Comparison of ENCODE assay signal across 30 cellular contexts in the genomic region with DNA sequence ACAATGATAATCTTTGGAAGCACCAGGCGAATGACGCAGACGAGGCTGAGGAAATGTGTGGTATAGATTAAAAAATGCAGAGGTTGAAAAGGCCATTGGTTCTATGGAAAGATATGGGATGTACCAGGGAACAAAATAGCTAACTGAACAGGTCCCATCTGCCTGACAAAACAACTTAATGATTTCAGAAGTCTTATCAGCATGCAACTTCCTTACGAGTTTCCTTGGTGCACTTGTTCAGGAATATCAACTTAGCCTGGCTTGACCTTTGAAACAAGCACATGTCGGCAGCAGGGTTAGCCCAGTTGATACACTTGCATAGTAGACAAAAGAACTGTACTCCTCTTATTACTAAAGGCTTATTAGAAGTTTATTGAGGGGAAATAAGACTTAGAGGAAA.
"Had no signal": no experiment of that assay in that cellular context is flagged by ENCODE, and none has a peak within 500 bp of the region (broad histone marks: within the 10 kb centered on the region; RNA-seq: fewer than 3 reads in every experiment).

No MANE protein-coding gene starts in this region.

- H3K36me3 ChIP-seq: adrenal gland, ascending aorta, brain microvascular endothelial cell, breast epithelium, cardiac muscle cell had no signal

- H3K4me3 ChIP-seq: adrenal gland, ascending aorta, body of pancreas, breast epithelium, cardiac muscle cell had no signal

- DNase-seq: activated effector memory CD4-positive, alpha-beta T cell treated with anti-CD3 and anti-CD28 coated beads, Interleukin-2, amount 50 U/mL, for 16 hours; activated effector memory CD4-positive, alpha-beta T cell treated with Interleukin-2 at 50 U/mL for 16 hours; activated gamma-delta T cell; activated gamma-delta T cell treated with Interleukin-2 at 50 U/mL for 16 hours; activated naive CD4-positive, alpha-beta T cell; activated naive CD4-positive, alpha-beta T cell treated with anti-CD3 and anti-CD28 coated beads for 36 hours; activated naive CD4-positive, alpha-beta T cell treated with anti-CD3 and anti-CD28 coated beads, Interleukin-2, amount 10 ng/mL, durations not matched to agents 7 days and 5 days; activated naive CD4-positive, alpha-beta T cell treated with anti-CD3 and anti-CD28 coated beads, Interleukin-2, amount 50 U/mL, for 16 hours; activated naive CD4-positive, alpha-beta T cell treated with Interleukin-2 at 50 U/mL for 16 hours; activated naive CD8-positive, alpha-beta T cell treated with anti-CD3 and anti-CD28 coated beads for 36 hours; activated naive CD8-positive, alpha-beta T cell treated with anti-CD3 and anti-CD28 coated beads, Interleukin-2, amount 10 ng/mL, durations not matched to agents 7 days and 5 days; activated naive CD8-positive, alpha-beta T cell treated with anti-CD3 and anti-CD28 coated beads, Interleukin-2, amount 50 U/mL, for 24 hours; activated T-cell treated with anti-CD3 and anti-CD28 coated beads, Interleukin-2, amount 50 U/mL, for 4 hours; activated T-cell treated with anti-CD3 and anti-CD28 coated beads, Interleukin-2, amount 50 U/mL, for 48 hours; activated T-cell treated with anti-CD3 and anti-CD28 coated beads, Interleukin-2, amount 50 U/mL, for 72 hours; adrenal gland; amniotic stem cell; amygdala; anterior cingulate cortex; aorta; body of pancreas; brain microvascular endothelial cell; caudate nucleus; central memory CD4-positive, alpha-beta T cell; cerebellar nuclear complex had no signal

- H3K27ac ChIP-seq: adrenal gland, ascending aorta, body of pancreas, brain microvascular endothelial cell, breast epithelium, cardiac muscle cell had no signal

- ATAC-seq: activated naive CD4-positive, alpha-beta T cell treated with anti-CD3 and anti-CD28 coated beads, Interleukin-2, amount 50 U/mL, for 72 hours; activated naive CD8-positive, alpha-beta T cell treated with anti-CD3 and anti-CD28 coated beads, Interleukin-2, amount 50 U/mL, for 24 hours; activated T-cell treated with anti-CD3 and anti-CD28 coated beads, Interleukin-2, amount 50 U/mL, for 4 hours; activated T-cell treated with anti-CD3 and anti-CD28 coated beads, Interleukin-2, amount 50 U/mL, for 72 hours; activated T-helper 17 cell treated with anti-CD3 and anti-CD28 coated beads, Interleukin-2, amount 50 U/mL, for 72 hours; body of pancreas had no signal

- H3K4me1 ChIP-seq: adrenal gland, ascending aorta, body of pancreas, breast epithelium had no signal

- H3K9me3 ChIP-seq: adrenal gland, ascending aorta, body of pancreas, breast epithelium had no signal

- H3K27me3 ChIP-seq: adrenal gland, ascending aorta, body of pancreas, brain microvascular endothelial cell, breast epithelium had no signal
